8 cellular contexts compared by ENCODE assay signal in genomic region chr5:76622973-76623596, GRCh38. TPM values are rescaled to one million over a fixed set of nuclear protein-coding genes. Genes with fewer than 3 reads are reported as not detected.
A peak's percentile ranks its signal among the peaks of the same experiment; 100 is the strongest.
DNase-seq lines count a peak whose midpoint lies in the region; ATAC-seq, FAIRE-seq and TF ChIP-seq lines count a peak whose summit lies in the region.

Gene F2RL2 (minus strand): TSS chr5:76623403. CDS start chr5:76623230, 173 bp downstream.

- H3K4me3 ChIP-seq in heart left ventricle (peak within 1 kb of the TSS in 7 of 12 donors; percentile 10 to 35 (median 30)), astrocyte of the cerebellum (ENCODE audit: low read depth, low read length) (peak within 1 kb of the TSS; percentile 11)

- in situ Hi-C loops in astrocyte of the cerebellum (cut with HindIII; ENCODE audit: low sequenced_read_pairs): no loop called here

- H3K27me3 ChIP-seq in heart left ventricle: no peaks in the 10 kb centered on the region

- H3K27ac ChIP-seq in heart left ventricle: peak within 1 kb of the TSS in 4 of 12 donors; percentile 14 to 38 (median 30)

- H3K36me3 ChIP-seq in heart left ventricle: peaks cover 0 to 7% (median 0%) of the 10 kb centered on the region in 9 donors

- DNase-seq in heart left ventricle (peak in 3 of 5 donors; percentile 15 to 39 (median 29)), cardiac septum (ENCODE audit: low spot score) (no peak), astrocyte of the cerebellum (ENCODE audit: low read depth) (no peak), iPS-NIHi11 (ENCODE audit: low spot score) (peak; percentile 40), urothelium cell line (ENCODE audit: low spot score) (peak; percentile 78), SKM-1 (lab: John Stamatoyannopoulos, UW; ENCODE audit: unreplicated experiment) (no peak), 8988T (no peak)
- no peak for DNase-seq in activated CD8-positive, alpha-beta T cell treated with anti-CD3 and anti-CD28 coated beads, Interleukin-2, amount 10 ng/mL, durations not matched to agents 7 days and 5 days

- ATAC-seq in heart left ventricle: peak in 3 of 4 donors; percentile 70 to 87 (median 79)
- ATAC-seq in activated CD8-positive, alpha-beta T cell treated with anti-CD3 and anti-CD28 coated beads, Interleukin-2, amount 10 ng/mL, durations not matched to agents 7 days and 5 days: no peak

- peaks cover 34% of the 10 kb centered on the region for H3K36me3 Mint-ChIP-seq in activated CD8-positive, alpha-beta T cell treated with anti-CD3 and anti-CD28 coated beads, Interleukin-2, amount 10 ng/mL, durations not matched to agents 7 days and 5 days (ENCODE audit: low read depth)

- intact Hi-C loops in heart left ventricle (cut with DNase I): no loop called here
- intact Hi-C loops in cardiac septum (cut with DNase I): no loop called here

- H3K27ac Mint-ChIP-seq in activated CD8-positive, alpha-beta T cell treated with anti-CD3 and anti-CD28 coated beads, Interleukin-2, amount 10 ng/mL, durations not matched to agents 7 days and 5 days: no peak within 1 kb of the TSS

- peak; percentile 5 for FAIRE-seq in urothelium cell line (lab: Jason Lieb, UNC)

- H3K4me1 ChIP-seq in heart left ventricle: peaks cover 0 to 15% (median 0%) of the 10 kb centered on the region in 12 donors

- no peak within 1 kb of the TSS for H3K4me3 Mint-ChIP-seq in activated CD8-positive, alpha-beta T cell treated with anti-CD3 and anti-CD28 coated beads, Interleukin-2, amount 10 ng/mL, durations not matched to agents 7 days and 5 days

- no peak for TF ChIP-seq POLR2A in heart left ventricle (IDR thresholded peaks at IDR 0.05)

- H3K27me3 Mint-ChIP-seq in activated CD8-positive, alpha-beta T cell treated with anti-CD3 and anti-CD28 coated beads, Interleukin-2, amount 10 ng/mL, durations not matched to agents 7 days and 5 days (ENCODE audit: low read depth): no peaks in the 10 kb centered on the region

- CTCF ChIA-PET in activated CD8-positive, alpha-beta T cell treated with anti-CD3 and anti-CD28 coated beads, Interleukin-2, amount 10 ng/mL, durations not matched to agents 7 days and 5 days (lab: Charles Lee): no interaction called here

- no peaks in the 10 kb centered on the region for H3K9me3 ChIP-seq in heart left ventricle

- 21 to 27% (median 23%) methylated on average over 7 of the region's 7 CpGs for WGBS in heart left ventricle, 4 donors

- no peaks in the 10 kb centered on the region for H3K9me3 Mint-ChIP-seq in activated CD8-positive, alpha-beta T cell treated with anti-CD3 and anti-CD28 coated beads, Interleukin-2, amount 10 ng/mL, durations not matched to agents 7 days and 5 days (ENCODE audit: insufficient read depth)

- peaks cover 24% of the 10 kb centered on the region for H3K4me1 Mint-ChIP-seq in activated CD8-positive, alpha-beta T cell treated with anti-CD3 and anti-CD28 coated beads, Interleukin-2, amount 10 ng/mL, durations not matched to agents 7 days and 5 days (ENCODE audit: low read depth)

- TF ChIP-seq CTCF in heart left ventricle (IDR thresholded peaks at IDR 0.05) (no peak), astrocyte of the cerebellum (IDR thresholded peaks at IDR 0.05; ENCODE audit: low read depth, low read length, missing control alignments) (no peak)

- POLR2A ChIA-PET in activated CD8-positive, alpha-beta T cell treated with anti-CD3 and anti-CD28 coated beads, Interleukin-2, amount 10 ng/mL, durations not matched to agents 7 days and 5 days (lab: Charles Lee): no interaction called here

RNA-seq across cellular contexts. Expression of gene F2RL2, which starts in this region (rescaled TPM):
- total RNA-seq in heart left ventricle (1 to 10 TPM in 3 of 9 donors, under 1 TPM in 6; 0.16 to 1.7 (median 0.77) TPM), cardiac septum (3.4 TPM)
- polyA plus RNA-seq in heart left ventricle: under 1 TPM; 0.08 to 0.42 TPM
- total RNA-seq in activated CD8-positive, alpha-beta T cell treated with anti-CD3 and anti-CD28 coated beads, Interleukin-2, amount 10 ng/mL, durations not matched to agents 7 days and 5 days: not detected

Comparison
In these comparisons a context has a peak if more than half of its experiments do, and no peak if none do; other contexts are left out.
1. DNase-seq: peak in heart left ventricle (3 of 5), iPS-NIHi11 (single experiment) and urothelium cell line (single experiment); none in cardiac septum (single experiment), astrocyte of the cerebellum (single experiment), SKM-1 (single experiment), activated CD8-positive, alpha-beta T cell treated with anti-CD3 and anti-CD28 coated beads, Interleukin-2, amount 10 ng/mL, durations not matched to agents 7 days and 5 days (single experiment) and 8988T (single experiment).